Comparison of ENCODE assay signal across 14 cellular contexts in the genomic region with DNA sequence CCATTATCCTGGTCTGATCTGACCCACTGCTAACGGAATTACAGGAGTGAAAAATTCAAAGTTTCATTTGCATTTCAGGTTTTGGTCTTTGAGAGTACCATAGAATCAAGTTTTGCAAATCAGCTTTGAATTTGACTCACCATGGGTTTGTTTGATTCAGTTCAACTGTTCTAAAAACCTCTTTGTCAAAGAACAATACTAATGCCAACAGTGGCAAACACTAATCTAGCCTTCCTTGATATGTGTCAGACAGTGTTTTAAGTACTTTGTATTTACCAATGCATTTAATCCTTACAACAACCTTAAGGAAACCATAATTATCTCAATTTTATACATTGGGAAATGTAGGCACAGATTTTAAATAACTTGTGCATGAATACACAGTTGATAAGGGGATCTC. TPM values are rescaled to one million over a fixed set of nuclear protein-coding genes. Genes with fewer than 3 reads are reported as not detected.
DNase-seq lines count a peak whose midpoint lies in the region; ATAC-seq, FAIRE-seq and TF ChIP-seq lines count a peak whose summit lies in the region.
"Had no signal": no experiment of that assay in that cellular context is flagged by ENCODE, and none has a peak within 500 bp of the region (broad histone marks: within the 10 kb centered on the region; RNA-seq: fewer than 3 reads in every experiment).

No MANE protein-coding gene starts in this region.

- H3K27ac Mint-ChIP-seq in nephron progenitor cell, result peak overlapping the region; percentile 91
- no peak overlapping the region for H3K27ac Mint-ChIP-seq in stimulated activated naive CD8-positive, alpha-beta T cell treated with anti-CD3 and anti-CD28 coated beads, Interleukin-15, amount 100 ng/mL, for 72 hours

- H3K27ac ChIP-seq in K562 (ENCODE audit: extremely low read depth, low read depth, low read length), result no peak overlapping the region
- peak overlapping the region; percentile 52 for H3K27ac ChIP-seq in smooth muscle cell (ENCODE audit: low read depth)
- H3K27ac ChIP-seq: BLaER1 treated with 17β-estradiol and CSF1 and Interleukin-3, amounts not matched to agents 10 nM and 100 nM had no signal

- intact Hi-C loops in K562 (cut with micrococcal nuclease), result no loop called here

- no peak for TF ChIP-seq CTCF in K562 (IDR thresholded peaks at IDR 0.05 in 2 of 3, conservative IDR thresholded peaks at IDR 0.05 in 1 of 3; ENCODE audit: insufficient read depth in 2 of 3, low read depth in 1 of 3, low read length in 3 of 3)
- TF ChIP-seq CTCF in nephron progenitor cell (IDR thresholded peaks at IDR 0.05), result no peak
- TF ChIP-seq CTCF in smooth muscle cell (IDR thresholded peaks at IDR 0.05; ENCODE audit: borderline replicate concordance, insufficient read depth, poor library complexity, severe bottlenecking), result no peak

- no TSS peak for BruUV-seq in K562 (replicated peaks; lab: Mats Ljungman, UMichigan)

- TF ChIP-seq RAD21 in K562 (CRISPR knock-in tag; conservative IDR thresholded peaks at IDR 0.05 in 1 of 2, IDR thresholded peaks at IDR 0.05 in 1 of 2), result no peak

- DNase-seq in NCI-H82 (lab: John Stamatoyannopoulos, UW) (peak; percentile 18), NCI-H82 treated with DMSO at 0.1 percent for 48 hours (lab: John Stamatoyannopoulos, UW; ENCODE audit: unreplicated experiment) (no peak), K562 (ENCODE audit: extremely low read depth in 1 of 4, low spot score in 3 of 4) (no peak), nephron progenitor cell (no peak), smooth muscle cell (lab: John Stamatoyannopoulos, UW; ENCODE audit: unreplicated experiment) (no peak), HuH-7 (ENCODE audit: low spot score) (no peak)
- no peak for DNase-seq in stimulated activated naive CD8-positive, alpha-beta T cell treated with anti-CD3 and anti-CD28 coated beads, Interleukin-15, amount 100 ng/mL, for 72 hours
- DNase-seq: 8988T, NCI-H2029 treated with DMSO at 0.1 percent for 48 hours, NCI-H526, PC-3 had no signal

- POLR2A ChIA-PET in K562 (lab: Yijun Ruan, JAX), result interaction anchor here (1.1 to 1.3 kb wide), 2 partner anchors 8 kb away, joined by 3 to 4 read pairs; no protein-coding TSS in a partner anchor

- H3K36me3 ChIP-seq in K562 (ENCODE audit: control insufficient read depth, insufficient read depth, low read length) (no peaks in the 10 kb centered on the region), smooth muscle cell (ENCODE audit: low read depth) (no peaks in the 10 kb centered on the region)
- H3K36me3 ChIP-seq: BLaER1 treated with 17β-estradiol and CSF1 and Interleukin-3, amounts not matched to agents 10 nM and 100 nM had no signal

- H3K27me3 ChIP-seq in K562 (ENCODE audit: control insufficient read depth in 2 of 2, insufficient read depth in 2 of 2, low read length in 2 of 2) (no peaks in the 10 kb centered on the region), smooth muscle cell (ENCODE audit: low read depth) (no peaks in the 10 kb centered on the region)
- H3K27me3 ChIP-seq: BLaER1 treated with 17β-estradiol and CSF1 and Interleukin-3, amounts not matched to agents 10 nM and 100 nM had no signal

- peaks cover 7% of the 10 kb centered on the region for H3K27me3 Mint-ChIP-seq in nephron progenitor cell (ENCODE audit: low read depth, poor library complexity)
- peaks cover 7% of the 10 kb centered on the region for H3K27me3 Mint-ChIP-seq in stimulated activated naive CD8-positive, alpha-beta T cell treated with anti-CD3 and anti-CD28 coated beads, Interleukin-15, amount 100 ng/mL, for 72 hours

- in situ Hi-C loops in K562 (cut with MboI), result no loop called here

- H3K4me1 ChIP-seq in K562 (replicated peaks in 1 of 2; ENCODE audit: control insufficient read depth in 2 of 2, insufficient read depth in 2 of 2, low read length in 2 of 2) (no peaks in the 10 kb centered on the region; a peak in 1 of 5 replicates), smooth muscle cell (ENCODE audit: low read depth) (peaks cover 8% of the 10 kb centered on the region)

- H3K9me1 ChIP-seq in K562 (ENCODE audit: control insufficient read depth, insufficient read depth, low read length), result no peaks in the 10 kb centered on the region

- H3K9me3 ChIP-seq in K562 (replicated peaks; ENCODE audit: control insufficient read depth, insufficient read depth, low read depth, low read length) (no peaks in the 10 kb centered on the region), smooth muscle cell (replicated peaks; ENCODE audit: low read depth) (no peaks in the 10 kb centered on the region)

- H3K4me3 ChIP-seq in K562 (no peak overlapping the region), smooth muscle cell (no peak overlapping the region)
- H3K4me3 ChIP-seq: BLaER1 treated with 17β-estradiol and CSF1 and Interleukin-3, amounts not matched to agents 10 nM and 100 nM had no signal

- TF ChIP-seq EP300 in K562 (IDR thresholded peaks at IDR 0.05; ENCODE audit: low read length), result no peak

- no peak overlapping the region for H3K4me3 Mint-ChIP-seq in nephron progenitor cell
- no peak overlapping the region for H3K4me3 Mint-ChIP-seq in stimulated activated naive CD8-positive, alpha-beta T cell treated with anti-CD3 and anti-CD28 coated beads, Interleukin-15, amount 100 ng/mL, for 72 hours

- H3F3A ChIP-seq in smooth muscle cell (ENCODE audit: low read depth), result peaks cover 4% of the 10 kb centered on the region

- no peak overlapping the region for H3K9ac ChIP-seq in K562 (ENCODE audit: insufficient read depth in 1 of 2, low read depth in 2 of 2, low read length in 2 of 2)
- no peak overlapping the region for H3K9ac ChIP-seq in smooth muscle cell (ENCODE audit: low read depth)
- H3K9ac ChIP-seq: BLaER1 treated with 17β-estradiol and CSF1 and Interleukin-3, amounts not matched to agents 10 nM and 100 nM had no signal

- H3K36me3 Mint-ChIP-seq in nephron progenitor cell (ENCODE audit: low read depth), result peaks cover 19% of the 10 kb centered on the region

- WGBS in K562 (ENCODE audit: insufficient coverage, low coverage, missing lambda C conversion rate), result 6% methylated on average over 1 of the region's 1 CpG
- WGBS in smooth muscle cell (ENCODE audit: low lambda C conversion rate), result 69% methylated on average over 1 of the region's 1 CpG

- ATAC-seq in K562 (no peak), GM18520 (IDR thresholded peaks at IDR 0.05; ENCODE audit: unreplicated experiment) (no peak)
- ATAC-seq in stimulated activated naive CD8-positive, alpha-beta T cell treated with anti-CD3 and anti-CD28 coated beads, Interleukin-15, amount 100 ng/mL, for 72 hours, result no peak
- ATAC-seq: PC-3 had no signal

- CTCF ChIA-PET in K562 (lab: Yijun Ruan, JAX; ENCODE audit: low intra/inter-chr PET ratio), result no interaction called here

- H4K20me1 ChIP-seq in K562 (replicated peaks; ENCODE audit: control insufficient read depth, insufficient read depth, low read length) (no peaks in the 10 kb centered on the region), smooth muscle cell (ENCODE audit: low read depth) (no peaks in the 10 kb centered on the region)
- H4K20me1 ChIP-seq: BLaER1 treated with 17β-estradiol and CSF1 and Interleukin-3, amounts not matched to agents 10 nM and 100 nM had no signal

- no peak for TF ChIP-seq POLR2A in K562 (conservative IDR thresholded peaks at IDR 0.05)

- no peak for FAIRE-seq in K562 (lab: Jason Lieb, UNC)
- FAIRE-seq: H54 had no signal

- H2AFZ ChIP-seq in K562 (ENCODE audit: low read depth, low read length), result 0 out of 2 replicates have a peak overlapping the region, but pooled peaks have one; percentile 47
- H2AFZ ChIP-seq in smooth muscle cell (ENCODE audit: low read depth), result no peak overlapping the region

- no peaks in the 10 kb centered on the region for H3K79me2 ChIP-seq in K562 (ENCODE audit: control insufficient read depth, insufficient read depth, low read length)
- no peaks in the 10 kb centered on the region for H3K79me2 ChIP-seq in smooth muscle cell (ENCODE audit: low read depth)

- H3K9me3 Mint-ChIP-seq in nephron progenitor cell, result peaks cover 34% of the 10 kb centered on the region
- peaks cover 0 to 7% of the 10 kb centered on the region in 2 donors for H3K9me3 Mint-ChIP-seq in stimulated activated naive CD8-positive, alpha-beta T cell treated with anti-CD3 and anti-CD28 coated beads, Interleukin-15, amount 100 ng/mL, for 72 hours

- peaks cover 49% of the 10 kb centered on the region for H3K4me1 Mint-ChIP-seq in nephron progenitor cell
- no peaks in the 10 kb centered on the region for H3K4me1 Mint-ChIP-seq in stimulated activated naive CD8-positive, alpha-beta T cell treated with anti-CD3 and anti-CD28 coated beads, Interleukin-15, amount 100 ng/mL, for 72 hours

- no peak overlapping the region for H3K4me2 ChIP-seq in K562 (ENCODE audit: insufficient read depth, low read length)
- peak overlapping the region; percentile 67 for H3K4me2 ChIP-seq in smooth muscle cell
- H3K4me2 ChIP-seq: BLaER1 treated with 17β-estradiol and CSF1 and Interleukin-3, amounts not matched to agents 10 nM and 100 nM had no signal

TF ChIP-seq in K562, 482 proteins besides CTCF, POLR2A, EP300 and RAD21 (continues in another document):
- TF ChIP-seq CHCHD3 (CRISPR knock-in tag; IDR thresholded peaks at IDR 0.05), result no peak
- TF ChIP-seq PHF21A (IDR thresholded peaks at IDR 0.05; ENCODE audit: borderline replicate concordance, low read depth), result no peak
- TF ChIP-seq TFAM (CRISPR knock-in tag; conservative IDR thresholded peaks at IDR 0.05), result no peak
- TF ChIP-seq HDAC6 (IDR thresholded peaks at IDR 0.05; ENCODE audit: low read depth, low read length), result no peak

RNA-seq across cellular contexts. Expression of gene FSD1L, which starts 10.1 kb away (rescaled TPM):
- total RNA-seq in K562 (2011; cell fraction: chromatin; rRNA removed; ENCODE audit: low replicate concordance), result 9.8 and 34.0 TPM in 2 replicates
- total RNA-seq in K562 (2011; cell fraction: nucleolus; rRNA removed), result 3.2 and 5.9 TPM in 2 replicates
- total RNA-seq in K562 (2011; cell fraction: nucleoplasm; rRNA removed), result 12.6 and 20.4 TPM in 2 replicates
- total RNA-seq in K562 (2014; rRNA removed) (0.95 and 1.9 TPM in 2 replicates), K562 (2014; rRNA removed; fragmentation: Illumina TruSeq; extraction: Trizol) (3.1 and 5.4 TPM in 2 replicates), K562 (2015; rRNA removed; fragmentation: Illumina TruSeq; extraction: Trizol) (3.4 and 4.2 TPM in 2 replicates), K562 (2021) (2.2 and 2.5 TPM in 2 replicates), smooth muscle cell (7.5 TPM in 2 replicates)
- polyA plus RNA-seq in K562 (2011; rRNA removed) (2.5 and 3.9 TPM in 2 replicates), K562 (2014; fragmentation: Illumina TruSeq; extraction: Trizol) (1.8 and 2.1 TPM in 2 replicates), K562 (2014; fragmentation: Nextera tagmentation; extraction: Ambion mirVana) (1 to 10 TPM; 1.1 to 2.1 TPM), K562 (2014; rRNA removed) (1.1 and 1.3 TPM in 2 replicates), smooth muscle cell (1.0 and 3.2 TPM in 2 replicates)
- 0.12 and 0.49 TPM in 2 replicates for polyA plus RNA-seq in K562 (2011; cell fraction: cytosol; rRNA removed)
- 3.1 and 5.2 TPM in 2 replicates for polyA plus RNA-seq in K562 (2011; cell fraction: nucleus; rRNA removed)
- polyA plus RNA-seq in K562 (2012), result 1.1 and 2.0 TPM in 2 replicates
- polyA minus RNA-seq in K562 (2011; rRNA and poly(A)+ RNA removed), result 7.9 and 10.7 TPM in 2 replicates
- 0.91 and 1.8 TPM in 2 replicates for polyA minus RNA-seq in K562 (2011; cell fraction: cytosol; rRNA and poly(A)+ RNA removed)
- 9.8 and 17.7 TPM in 2 replicates for polyA minus RNA-seq in K562 (2011; cell fraction: nucleus; rRNA and poly(A)+ RNA removed)
